In the genomic region with DNA sequence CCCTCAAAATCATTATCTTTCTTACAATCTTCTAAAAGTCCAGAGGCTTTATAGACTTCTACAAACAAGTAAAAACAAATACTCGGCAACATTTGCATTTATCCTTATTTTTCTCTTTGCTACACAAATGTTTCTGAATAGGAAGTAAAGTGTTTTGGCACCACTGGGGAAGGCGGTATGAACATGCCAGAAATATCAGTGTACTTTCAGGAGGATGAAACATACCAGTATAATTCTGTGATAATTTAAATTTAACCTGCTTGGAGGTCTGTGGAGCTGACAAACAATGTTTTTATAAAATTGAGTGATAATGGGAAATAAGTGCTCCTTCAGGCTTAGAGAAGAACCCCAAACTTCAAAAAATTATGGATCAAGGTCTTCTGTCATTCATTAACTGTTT, we compare ENCODE assay signal across 27 cellular contexts.
"Had no signal": no experiment of that assay in that cellular context is flagged by ENCODE, and none has a peak within 500 bp of the region (broad histone marks: within the 10 kb centered on the region; RNA-seq: fewer than 3 reads in every experiment).

No MANE protein-coding gene starts in this region.

- DNase-seq: activated CD4-positive, alpha-beta memory T cell treated with anti-CD3 and anti-CD28 coated beads for 36 hours; activated CD4-positive, alpha-beta T cell treated with anti-CD3 and anti-CD28 coated beads for 36 hours; activated CD4-positive, alpha-beta T cell treated with anti-CD3 and anti-CD28 coated beads, Interleukin-2, amount 10 ng/mL, durations not matched to agents 24 days and 14 days; activated CD4-positive, CD25-positive, alpha-beta regulatory T cell; activated CD4-positive, CD25-positive, alpha-beta regulatory T cell treated with anti-CD3 and anti-CD28 coated beads, Interleukin-2, amount 50 U/mL, for 72 hours; activated CD8-positive, alpha-beta memory T cell treated with anti-CD3 and anti-CD28 coated beads, Interleukin-2, amount 10 ng/mL, durations not matched to agents 7 days and 5 days; activated CD8-positive, alpha-beta memory T cell treated with anti-CD3 and anti-CD28 coated beads, Interleukin-2, amount 50 U/mL, for 4 hours; activated CD8-positive, alpha-beta T cell treated with anti-CD3 and anti-CD28 coated beads, Interleukin-2, amount 10 ng/mL, durations not matched to agents 7 days and 5 days; activated effector memory CD4-positive, alpha-beta T cell treated with anti-CD3 and anti-CD28 coated beads, Interleukin-2, amount 50 U/mL, for 16 hours; activated naive CD4-positive, alpha-beta T cell treated with anti-CD3 and anti-CD28 coated beads for 36 hours; activated naive CD8-positive, alpha-beta T cell treated with anti-CD3 and anti-CD28 coated beads, Interleukin-2, amount 10 ng/mL, durations not matched to agents 7 days and 5 days; activated T-cell treated with anti-CD3 and anti-CD28 coated beads, Interleukin-2, amount 50 U/mL, for 1 hour; activated T-cell treated with anti-CD3 and anti-CD28 coated beads, Interleukin-2, amount 50 U/mL, for 48 hours; amniotic stem cell; brain microvascular endothelial cell; effector memory CD4-positive, alpha-beta T cell; endodermal cell; foreskin fibroblast; head of caudate nucleus; T-helper 1 cell; T-helper 17 cell; T1000; WERI-Rb-1 had no signal

- H3K27ac ChIP-seq: brain microvascular endothelial cell, coronary artery, WERI-Rb-1 had no signal

- H3K36me3 ChIP-seq: brain microvascular endothelial cell, WERI-Rb-1 had no signal

- H3K27me3 ChIP-seq: brain microvascular endothelial cell, dorsolateral prefrontal cortex had no signal

- H3K4me3 ChIP-seq: coronary artery, dorsolateral prefrontal cortex had no signal

- ATAC-seq: activated CD4-positive, alpha-beta T cell treated with anti-CD3 and anti-CD28 coated beads for 36 hours; activated CD8-positive, alpha-beta memory T cell treated with anti-CD3 and anti-CD28 coated beads, Interleukin-2, amount 10 ng/mL, durations not matched to agents 7 days and 5 days; activated CD8-positive, alpha-beta T cell treated with anti-CD3 and anti-CD28 coated beads, Interleukin-2, amount 10 ng/mL, durations not matched to agents 7 days and 5 days; activated naive CD4-positive, alpha-beta T cell treated with anti-CD3 and anti-CD28 coated beads, Interleukin-2, amount 50 U/mL, for 72 hours; esophagus mucosa; T-helper 17 cell had no signal
